1 cellular context compared by ENCODE assay signal in the genomic region with DNA sequence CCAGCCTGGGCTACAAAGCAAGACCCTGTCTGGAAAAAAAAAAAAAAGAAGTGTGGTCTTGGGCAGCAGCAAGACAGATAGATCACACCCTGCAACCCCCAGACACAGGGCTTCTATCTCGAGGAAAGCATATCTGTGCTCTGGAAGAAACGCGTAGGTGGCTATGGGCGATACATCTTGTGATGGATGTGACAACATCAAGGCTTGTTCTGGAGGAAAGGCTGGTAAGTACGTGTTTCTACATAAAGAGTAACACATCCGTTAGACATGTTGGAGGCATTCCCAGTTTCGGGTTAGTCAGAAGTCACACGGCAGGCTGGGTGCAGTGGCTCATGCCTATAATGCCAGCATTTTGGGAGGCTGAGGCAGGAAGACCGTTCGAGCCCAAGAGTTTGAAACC.
A peak's percentile ranks its signal among the peaks of the same experiment; 100 is the strongest.
TF ChIP-seq lines count a peak whose summit lies in the region.

No MANE protein-coding gene starts in this region.

TF ChIP-seq in SK-N-SH, 30 proteins besides CTCF, POLR2A, EP300 and RAD21 (continued from another document):
- TF ChIP-seq, protein P1, sequence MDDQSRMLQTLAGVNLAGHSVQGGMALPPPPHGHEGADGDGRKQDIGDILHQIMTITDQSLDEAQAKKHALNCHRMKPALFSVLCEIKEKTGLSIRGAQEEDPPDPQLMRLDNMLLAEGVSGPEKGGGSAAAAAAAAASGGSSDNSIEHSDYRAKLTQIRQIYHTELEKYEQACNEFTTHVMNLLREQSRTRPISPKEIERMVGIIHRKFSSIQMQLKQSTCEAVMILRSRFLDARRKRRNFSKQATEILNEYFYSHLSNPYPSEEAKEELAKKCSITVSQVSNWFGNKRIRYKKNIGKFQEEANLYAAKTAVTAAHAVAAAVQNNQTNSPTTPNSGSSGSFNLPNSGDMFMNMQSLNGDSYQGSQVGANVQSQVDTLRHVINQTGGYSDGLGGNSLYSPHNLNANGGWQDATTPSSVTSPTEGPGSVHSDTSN (IDR thresholded peaks at IDR 0.05) = peak; percentile 80
- TF ChIP-seq MEF2A (IDR thresholded peaks at IDR 0.05; ENCODE audit: borderline replicate concordance, low read depth) (no peak), RFX5 (IDR thresholded peaks at IDR 0.05; ENCODE audit: low read length) (no peak), TCF12 (IDR thresholded peaks at IDR 0.05) (peak; percentile 20; the same call in 1 of the 2 replicates), MXI1 (IDR thresholded peaks at IDR 0.05; ENCODE audit: low read depth, low read length) (no peak), TEAD4 (IDR thresholded peaks at IDR 0.05; ENCODE audit: borderline replicate concordance, insufficient read depth) (no peak), YY1 (IDR thresholded peaks at IDR 0.05; ENCODE audit: low read depth) (no peak), ELF1 (IDR thresholded peaks at IDR 0.05) (no peak), FOSL2 (IDR thresholded peaks at IDR 0.05; ENCODE audit: borderline replicate concordance, low read depth) (peak; percentile 44; the same call in 1 of the 2 replicates), SIN3A (IDR thresholded peaks at IDR 0.05; ENCODE audit: borderline replicate concordance, low read depth, low read length) (no peak), FOXJ3 (CRISPR knock-in tag; IDR thresholded peaks at IDR 0.05) (no peak), NFIC (IDR thresholded peaks at IDR 0.05; ENCODE audit: borderline replicate concordance) (peak; percentile 51; the same call in 1 of the 2 replicates), REST (IDR thresholded peaks at IDR 0.05; ENCODE audit: low read depth, low read length) (no peak), CHD2 (IDR thresholded peaks at IDR 0.05; ENCODE audit: low read length, partially characterized antibody) (no peak), NRF1 (IDR thresholded peaks at IDR 0.05; ENCODE audit: low read depth, low read length) (no peak), EZH2phosphoT487 (IDR thresholded peaks at IDR 0.05; ENCODE audit: borderline replicate concordance, low read depth) (no peak), POLR2AphosphoS5 (IDR thresholded peaks at IDR 0.05; ENCODE audit: low read depth, low read length) (no peak), GABPA (IDR thresholded peaks at IDR 0.05; ENCODE audit: low read depth) (no peak), TAF1 (IDR thresholded peaks at IDR 0.05; ENCODE audit: borderline replicate concordance, low read depth, low read length) (no peak), RXRA (IDR thresholded peaks at IDR 0.05; ENCODE audit: borderline replicate concordance, low read depth) (no peak), SMC3 (IDR thresholded peaks at IDR 0.05; ENCODE audit: low read depth, low read length) (no peak), RCOR1 (IDR thresholded peaks at IDR 0.05; ENCODE audit: low read length) (no peak)
- TF ChIP-seq, protein P2, sequence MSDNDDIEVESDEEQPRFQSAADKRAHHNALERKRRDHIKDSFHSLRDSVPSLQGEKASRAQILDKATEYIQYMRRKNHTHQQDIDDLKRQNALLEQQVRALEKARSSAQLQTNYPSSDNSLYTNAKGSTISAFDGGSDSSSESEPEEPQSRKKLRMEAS (IDR thresholded peaks at IDR 0.05; ENCODE audit: low read depth) = peak; percentile 49; the same call in 1 of the 2 replicates
